Comparison of ENCODE assay signal across 24 cellular contexts in the genomic region with DNA sequence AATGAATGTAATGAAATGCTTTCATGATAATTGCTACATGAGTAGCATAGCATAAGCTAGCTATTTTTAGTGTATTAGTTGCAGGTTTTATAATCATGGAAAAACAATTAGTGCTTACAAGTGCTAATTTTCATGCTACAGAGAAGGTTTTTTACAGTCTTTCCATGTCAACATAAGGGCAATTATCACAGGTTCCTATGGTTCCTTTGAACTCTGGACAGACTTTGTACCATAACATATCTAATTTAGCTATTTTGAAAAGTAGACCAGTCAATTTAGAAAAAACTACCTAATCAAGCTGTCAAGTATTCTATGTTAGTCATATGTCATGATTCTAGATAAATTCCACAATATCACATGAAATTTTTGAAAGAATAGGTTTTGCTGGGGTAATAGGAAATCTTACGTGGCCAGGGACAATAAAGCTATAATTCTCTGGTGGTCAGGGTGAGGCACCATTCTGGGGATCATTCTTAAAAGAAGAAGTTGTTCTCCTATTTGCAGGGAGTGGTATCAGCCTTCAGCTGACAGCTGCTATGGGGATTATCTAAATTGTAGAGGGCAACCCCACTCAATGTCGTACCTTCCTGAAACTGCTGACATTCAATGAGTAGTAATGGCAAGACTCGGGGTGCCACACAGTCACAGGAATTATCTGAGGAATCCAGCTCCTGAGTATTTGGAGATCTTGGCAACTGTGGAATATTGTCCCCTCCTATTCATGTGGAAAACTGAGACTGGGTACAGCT.
"Had no signal": no experiment of that assay in that cellular context is flagged by ENCODE, and none has a peak within 500 bp of the region (broad histone marks: within the 10 kb centered on the region; RNA-seq: fewer than 3 reads in every experiment).

No MANE protein-coding gene starts in this region.

- H3K36me3 Mint-ChIP-seq: naive B cell; stimulated activated memory B cell treated with anti-CD40 and anti-IgM and Interleukin-4, amounts not matched to agents 10 μg/mL and 1 μg/mL and 100 μg/mL, for 72 hours had no signal

- DNase-seq: cortex of kidney; dorsolateral prefrontal cortex; effector CD8-positive, alpha-beta T cell; heart left ventricle; hypothalamus; kidney glomerular epithelial cell; left lung; mesenchymal stem cell; midbrain; naive B cell; occipital lobe; pancreas; retina; spleen; stimulated activated CD4-positive, alpha-beta T cell treated with anti-CD3 and anti-CD28 coated beads, Interleukin-15, amount 100 ng/mL, for 24 hours; stimulated activated CD4-positive, alpha-beta T cell treated with anti-CD3 and anti-CD28 coated beads, Interleukin-1b, Interleukin-23, amount 100 ng/mL, for 48 hours; stimulated activated CD4-positive, alpha-beta T cell treated with anti-CD3 and anti-CD28 coated beads, Interleukin-4, amount 100 ng/mL, for 24 hours had no signal

- H3K27ac Mint-ChIP-seq: naive B cell; nephron; stimulated activated memory B cell treated with anti-CD40 and anti-IgM and Interleukin-4, amounts not matched to agents 10 μg/mL and 1 μg/mL and 100 μg/mL, for 72 hours; stimulated activated naive CD8-positive, alpha-beta T cell treated with anti-CD3 and anti-CD28 coated beads, Interleukin-15, Interleukin-2, amounts not matched to agents 100 ng/mL and 50 ng/mL, for 24 hours had no signal

- ATAC-seq: left lung; pancreas; sciatic nerve; stimulated activated memory B cell treated with anti-CD40 and anti-IgM and Interleukin-4, amounts not matched to agents 10 μg/mL and 1 μg/mL and 100 μg/mL, for 72 hours had no signal

- H3K4me3 ChIP-seq: dorsolateral prefrontal cortex, heart left ventricle, left lung, lung, pancreas, prostate gland, spleen, tibial nerve had no signal

- H3K36me3 ChIP-seq: heart left ventricle, left lung, pancreas, prostate gland, spleen, tibial nerve had no signal

- H3K4me3 Mint-ChIP-seq: naive B cell; nephron; stimulated activated memory B cell treated with anti-CD40 and anti-IgM and Interleukin-4, amounts not matched to agents 10 μg/mL and 1 μg/mL and 100 μg/mL, for 72 hours; stimulated activated naive CD8-positive, alpha-beta T cell treated with anti-CD3 and anti-CD28 coated beads, Interleukin-15, Interleukin-2, amounts not matched to agents 100 ng/mL and 50 ng/mL, for 24 hours had no signal

- H3K9me3 ChIP-seq: pancreas, prostate gland, tibial nerve had no signal

- H3K4me1 Mint-ChIP-seq: naive B cell; nephron; stimulated activated memory B cell treated with anti-CD40 and anti-IgM and Interleukin-4, amounts not matched to agents 10 μg/mL and 1 μg/mL and 100 μg/mL, for 72 hours had no signal

- H3K27me3 Mint-ChIP-seq: naive B cell; stimulated activated memory B cell treated with anti-CD40 and anti-IgM and Interleukin-4, amounts not matched to agents 10 μg/mL and 1 μg/mL and 100 μg/mL, for 72 hours; stimulated activated naive CD8-positive, alpha-beta T cell treated with anti-CD3 and anti-CD28 coated beads, Interleukin-15, Interleukin-2, amounts not matched to agents 100 ng/mL and 50 ng/mL, for 24 hours had no signal

- H3K27ac ChIP-seq: dorsolateral prefrontal cortex, heart left ventricle, left lung, pancreas, prostate gland, spleen, tibial nerve had no signal

- H3K4me1 ChIP-seq: left lung, pancreas, prostate gland, spleen, tibial nerve had no signal

- H3K27me3 ChIP-seq: heart left ventricle, left lung, pancreas, spleen, tibial nerve had no signal
